ENCODE assay signal across 8 cellular contexts in the genomic region with DNA sequence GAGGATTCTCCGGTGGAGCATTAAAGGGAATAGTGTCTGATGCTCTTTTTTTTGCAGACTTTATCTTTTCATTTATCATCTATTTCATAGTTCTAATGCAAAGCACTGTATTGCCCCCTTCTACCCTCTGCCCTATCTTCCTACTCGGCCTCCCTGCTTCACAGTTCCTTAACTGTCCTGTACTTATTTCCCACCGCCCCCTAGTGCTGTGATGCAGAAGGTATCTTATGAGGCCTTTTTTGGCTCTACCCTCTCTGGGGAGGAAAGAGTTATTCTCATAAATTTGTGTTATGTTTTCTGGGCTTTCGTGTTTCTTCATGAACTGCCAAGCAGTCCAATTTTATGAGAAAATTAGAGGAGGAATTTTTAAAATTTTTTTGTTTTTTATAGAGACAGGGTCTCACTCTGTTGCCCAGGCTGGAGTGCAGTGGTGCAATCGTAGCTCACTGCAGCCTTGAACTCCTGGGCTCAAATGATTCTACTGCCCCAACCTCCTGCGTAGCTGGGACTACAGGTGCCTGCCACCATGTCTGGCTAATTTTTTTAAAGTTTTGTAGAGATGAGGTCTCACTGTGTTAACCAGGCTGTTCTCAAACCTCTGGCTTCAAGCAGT. TPM values are rescaled to one million over a fixed set of nuclear protein-coding genes. Genes with fewer than 3 reads are reported as not detected.
A peak's percentile ranks its signal among the peaks of the same experiment; 100 is the strongest.
DNase-seq lines count a peak whose midpoint lies in the region; ATAC-seq and TF ChIP-seq lines count a peak whose summit lies in the region.

No MANE protein-coding gene starts in this region.

- 17% methylated on average over 6 of the region's 6 CpGs for WGBS in urinary bladder

- H3K27me3 Mint-ChIP-seq in activated CD4-positive, alpha-beta T cell treated with anti-CD3 and anti-CD28 coated beads for 36 hours = no peaks in the 10 kb centered on the region
- H3K27me3 Mint-ChIP-seq in nephron progenitor cell (ENCODE audit: low read depth, poor library complexity) = peaks cover 5% of the 10 kb centered on the region

- no peaks in the 10 kb centered on the region for H3K4me1 ChIP-seq in urinary bladder (ENCODE audit: insufficient read depth)

- TF ChIP-seq CTCF in nephron progenitor cell (IDR thresholded peaks at IDR 0.05) = peak; percentile 67

- peak overlapping the region; percentile 62 for H3K4me3 ChIP-seq in urinary bladder (ENCODE audit: low read depth, low read length)

- peak overlapping the region; percentile 92 for H3K4me3 Mint-ChIP-seq in activated CD4-positive, alpha-beta T cell treated with anti-CD3 and anti-CD28 coated beads for 36 hours
- peak overlapping the region; percentile 100 for H3K4me3 Mint-ChIP-seq in nephron progenitor cell

- H3K36me3 Mint-ChIP-seq in activated CD4-positive, alpha-beta T cell treated with anti-CD3 and anti-CD28 coated beads for 36 hours (ENCODE audit: low read depth) = peaks cover 19% of the 10 kb centered on the region
- H3K36me3 Mint-ChIP-seq in nephron progenitor cell (ENCODE audit: low read depth) = peaks cover 23% of the 10 kb centered on the region

- H3K4me1 Mint-ChIP-seq in activated CD4-positive, alpha-beta T cell treated with anti-CD3 and anti-CD28 coated beads for 36 hours = peaks cover 26% of the 10 kb centered on the region
- peaks cover 25% of the 10 kb centered on the region for H3K4me1 Mint-ChIP-seq in nephron progenitor cell

- POLR2A ChIA-PET in activated CD4-positive, alpha-beta T cell treated with anti-CD3 and anti-CD28 coated beads for 36 hours (lab: Charles Lee) = interaction anchor here (0.7 to 1.2 kb wide), 3 partner anchors 13 to 39 kb away, joined by 3 to 7 read pairs (median 4); no protein-coding TSS in a partner anchor

- H3K27ac Mint-ChIP-seq in activated CD4-positive, alpha-beta T cell treated with anti-CD3 and anti-CD28 coated beads for 36 hours = peak overlapping the region; percentile 98
- H3K27ac Mint-ChIP-seq in nephron progenitor cell = peak overlapping the region; percentile 100

- no peak overlapping the region for H3K27ac ChIP-seq in urinary bladder (ENCODE audit: low read depth)

- intact Hi-C loops in activated CD4-positive, alpha-beta T cell treated with anti-CD3 and anti-CD28 coated beads for 36 hours (cut with DNase I, micrococcal nuclease) = loop anchor here (1.0 to 5.0 kb wide), 8 partner anchors 55 to 1016 kb away; partner anchors contain the start of gene CRACR2A (in 1 of the 2)

- H3K9me3 Mint-ChIP-seq in activated CD4-positive, alpha-beta T cell treated with anti-CD3 and anti-CD28 coated beads for 36 hours (ENCODE audit: low read depth) = no peaks in the 10 kb centered on the region
- H3K9me3 Mint-ChIP-seq in nephron progenitor cell = no peaks in the 10 kb centered on the region

- peak; percentile 36 for ATAC-seq in activated CD4-positive, alpha-beta T cell treated with anti-CD3 and anti-CD28 coated beads for 36 hours
- ATAC-seq in HG03432 (IDR thresholded peaks at IDR 0.05; ENCODE audit: unreplicated experiment) = peak; percentile 42

- peak; percentile 77 for DNase-seq in activated CD4-positive, alpha-beta T cell treated with anti-CD3 and anti-CD28 coated beads for 36 hours
- DNase-seq in activated CD4-positive, alpha-beta T cell treated with anti-CD3 and anti-CD28 coated beads for 1 hour = no peak
- peak; percentile 93 for DNase-seq in NCI-H82 (lab: John Stamatoyannopoulos, UW)
- DNase-seq in activated T-cell treated with anti-CD3 and anti-CD28 coated beads, Interleukin-2, amount 50 U/mL, for 48 hours = peak; percentile 54
- DNase-seq in fibroblast of peridontal ligament (ENCODE audit: extremely low read depth) = peak; percentile 75
- peak; percentile 56 for DNase-seq in nephron progenitor cell

- H3K36me3 ChIP-seq in urinary bladder (ENCODE audit: insufficient read depth) = no peaks in the 10 kb centered on the region

- CTCF ChIA-PET in activated CD4-positive, alpha-beta T cell treated with anti-CD3 and anti-CD28 coated beads for 36 hours (lab: Charles Lee) = interaction anchor here (0.6 to 1.6 kb wide), 6 partner anchors 30 to 160 kb away, joined by 3 to 5 read pairs (median 4); no protein-coding TSS in a partner anchor

RNA-seq across cellular contexts. Expression of gene ITFG2, which starts 1.2 kb away (rescaled TPM):
- 10 to 100 TPM; 28.0 to 35.3 TPM for total RNA-seq in activated CD4-positive, alpha-beta T cell treated with anti-CD3 and anti-CD28 coated beads for 36 hours
- 23.2 TPM for total RNA-seq in urinary bladder
- polyA plus RNA-seq in urinary bladder = 27.2 TPM

RNA-seq across cellular contexts. Expression of gene FKBP4, which starts 18.9 kb away (rescaled TPM):
- 100 to 1,000 TPM; 129 to 182 TPM for total RNA-seq in activated CD4-positive, alpha-beta T cell treated with anti-CD3 and anti-CD28 coated beads for 36 hours
- total RNA-seq in urinary bladder = 27.9 TPM
- 43.7 TPM for polyA plus RNA-seq in urinary bladder

RNA-seq across cellular contexts. Expression of gene NRIP2, which starts 21.2 kb away (rescaled TPM):
- not detected for total RNA-seq in activated CD4-positive, alpha-beta T cell treated with anti-CD3 and anti-CD28 coated beads for 36 hours
- total RNA-seq in urinary bladder = 1.7 TPM
- polyA plus RNA-seq in urinary bladder = 4.3 TPM

RNA-seq across cellular contexts. Expression of gene TEX52, which starts 43.2 kb away (rescaled TPM):
- total RNA-seq in activated CD4-positive, alpha-beta T cell treated with anti-CD3 and anti-CD28 coated beads for 36 hours = under 1 TPM in 1 of 2 experiments, not detected in 1; 0.16 TPM
- not detected for total RNA-seq in urinary bladder
- polyA plus RNA-seq in urinary bladder = not detected
